ENCODE assay signal across 1 cellular context in the genomic region with DNA sequence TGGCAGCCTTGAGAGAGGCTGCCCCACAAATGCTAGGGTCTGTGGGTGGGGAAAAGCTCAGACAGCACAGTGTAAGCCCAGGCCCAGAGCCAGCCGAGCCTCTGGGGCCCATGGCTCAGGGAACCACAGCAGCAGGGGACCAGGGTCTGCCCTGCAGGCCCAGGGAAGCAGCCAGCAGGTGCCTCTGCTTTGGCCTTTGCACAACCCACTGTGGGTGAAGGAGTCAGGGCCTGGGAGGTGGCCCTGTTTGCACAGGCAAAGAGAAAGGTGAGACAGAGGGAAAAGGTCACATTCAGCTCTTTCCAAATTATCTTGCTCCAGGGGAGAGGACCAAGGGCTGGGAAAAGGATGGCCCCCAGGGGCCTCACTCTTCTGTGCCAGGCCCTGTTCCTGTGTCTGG.
TF ChIP-seq lines count a peak whose summit lies in the region.

No MANE protein-coding gene starts in this region.

TF ChIP-seq in HEK293, 187 proteins besides CTCF, POLR2A, EP300 and RAD21 (continued from another document):
- TF ChIP-seq GLIS1 (tag by site-specific recombination; IDR thresholded peaks at IDR 0.05) (peak; percentile 44; the same call in 1 of the 2 replicates), SETDB1 (IDR thresholded peaks at IDR 0.05; ENCODE audit: insufficient read length, low read length) (no peak), ZBTB48 (tag by site-specific recombination; IDR thresholded peaks at IDR 0.05) (no peak)
